8 cellular contexts compared by ENCODE assay signal in the genomic region with DNA sequence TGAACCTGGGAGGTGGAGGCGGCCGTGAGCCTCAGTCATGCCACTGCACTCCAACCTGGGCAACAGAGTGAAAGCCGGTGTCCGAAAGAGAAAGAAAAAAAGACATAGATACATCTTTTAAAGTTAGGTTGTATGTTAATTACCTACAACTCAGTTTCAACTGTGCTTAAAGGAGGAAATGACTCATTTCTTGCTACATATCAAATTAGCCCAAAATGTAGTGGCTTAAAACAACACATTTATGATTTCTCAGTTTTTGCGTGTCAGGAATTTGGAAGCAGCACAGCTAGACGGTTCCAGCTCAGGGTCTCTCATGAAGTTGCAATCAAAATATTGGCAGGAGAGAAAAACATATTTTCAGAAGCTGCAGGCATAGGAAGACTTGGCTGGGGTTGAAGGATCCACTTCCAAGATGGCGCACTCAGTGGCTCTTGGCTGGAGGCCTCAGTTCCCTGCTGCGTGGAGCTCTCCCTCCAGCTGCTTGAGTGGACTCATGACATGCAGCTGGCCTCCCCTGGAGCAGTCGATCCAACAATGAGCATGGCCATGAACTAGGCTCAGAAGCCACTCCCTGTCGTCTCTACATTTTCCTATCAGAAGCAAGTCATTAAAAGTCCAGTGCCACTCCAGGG. TPM values are rescaled to one million over a fixed set of nuclear protein-coding genes. Genes with fewer than 3 reads are reported as not detected.
DNase-seq lines count a peak whose midpoint lies in the region; ATAC-seq, FAIRE-seq and TF ChIP-seq lines count a peak whose summit lies in the region.

No MANE protein-coding gene starts in this region.

- peak overlapping the region; percentile 62 for H3K27ac ChIP-seq in CD8-positive, alpha-beta memory T cell (ENCODE audit: low read depth, low read length)
- peak overlapping the region; percentile 39 to 69 for H3K27ac ChIP-seq in aorta (ENCODE audit: low read depth in 1 of 2, low read length in 2 of 2)

- no peaks in the 10 kb centered on the region for H3K27me3 ChIP-seq in CD8-positive, alpha-beta memory T cell (ENCODE audit: insufficient read depth, low read length, poor library complexity, severe bottlenecking)
- H3K27me3 ChIP-seq in bronchial epithelial cell (ENCODE audit: control insufficient read depth, insufficient read depth, low read length) (no peaks in the 10 kb centered on the region), aorta (ENCODE audit: control insufficient read depth in 1 of 2, insufficient read depth in 2 of 2, low read length in 1 of 2) (no peaks in the 10 kb centered on the region)

- peaks cover 11 to 21% (median 14%) of the 10 kb centered on the region in 3 donors for H3K36me3 Mint-ChIP-seq in CD8-positive, alpha-beta memory T cell
- peaks cover 33% of the 10 kb centered on the region for H3K36me3 Mint-ChIP-seq in mesothelial cell of epicardium

- peak overlapping the region; percentile 4 for H3K4me3 ChIP-seq in CD8-positive, alpha-beta memory T cell (ENCODE audit: low read length)
- H3K4me3 ChIP-seq in bronchial epithelial cell (ENCODE audit: low read depth, low read length): no peak overlapping the region
- no peak overlapping the region for H3K4me3 ChIP-seq in aorta (ENCODE audit: low read length in 2 of 2)

- H3K4me3 Mint-ChIP-seq in CD8-positive, alpha-beta memory T cell: peak overlapping the region; percentile 14 to 82 (median 76)
- H3K4me3 Mint-ChIP-seq in mesothelial cell of epicardium: no peak overlapping the region

- 30 to 39% methylated on average over 10 of the region's 10 CpGs for WGBS in aorta, 2 donors

- peak; percentile 48 for ATAC-seq in GM21529 (IDR thresholded peaks at IDR 0.05; ENCODE audit: unreplicated experiment)
- ATAC-seq in aorta (ENCODE audit: low FRiP score): peak; percentile 53

- H3K4me1 ChIP-seq in CD8-positive, alpha-beta memory T cell (ENCODE audit: insufficient read depth, low read length): peaks cover 45% of the 10 kb centered on the region
- H3K4me1 ChIP-seq in aorta (ENCODE audit: control insufficient read depth in 1 of 2, insufficient read depth in 2 of 2, low read length in 2 of 2): peaks cover 0 to 2% of the 10 kb centered on the region in 2 donors

- H3K36me3 ChIP-seq in CD8-positive, alpha-beta memory T cell (ENCODE audit: insufficient read depth, low read length): peaks cover 6% of the 10 kb centered on the region
- H3K36me3 ChIP-seq in bronchial epithelial cell (ENCODE audit: control insufficient read depth, insufficient read depth, low read length) (peaks cover 25% of the 10 kb centered on the region), aorta (ENCODE audit: control insufficient read depth in 1 of 2, insufficient read depth in 2 of 2, low read length in 1 of 2) (no peaks in the 10 kb centered on the region)

- TF ChIP-seq CTCF in bronchial epithelial cell (IDR thresholded peaks at IDR 0.05; ENCODE audit: insufficient read depth, low read length, severe bottlenecking) (no peak), mesothelial cell of epicardium (IDR thresholded peaks at IDR 0.05; ENCODE audit: unreplicated experiment) (no peak)

- intact Hi-C loops in aorta (cut with DNase I): no loop called here

- no peaks in the 10 kb centered on the region for H3K27me3 Mint-ChIP-seq in CD8-positive, alpha-beta memory T cell
- no peaks in the 10 kb centered on the region for H3K27me3 Mint-ChIP-seq in mesothelial cell of epicardium (ENCODE audit: low read depth)

- peak in 1 of 5 donors; percentile 26 for DNase-seq in CD8-positive, alpha-beta memory T cell
- DNase-seq in OCI-M1 (lab: John Stamatoyannopoulos, UW) (peak; percentile 46), bronchial epithelial cell (ENCODE audit: low read depth) (peak; percentile 61), mesothelial cell of epicardium (ENCODE audit: low spot score in 2 of 2, unreplicated experiment in 2 of 2) (no peak), aorta (peak in 1 of 2 donors; percentile 74), NCI-H1436 (lab: John Stamatoyannopoulos, UW) (no peak), NCI-H2081 treated with DMSO at 0.1 percent for 48 hours (lab: John Stamatoyannopoulos, UW) (no peak)

- peaks cover 41 to 59% (median 54%) of the 10 kb centered on the region in 3 donors for H3K4me1 Mint-ChIP-seq in CD8-positive, alpha-beta memory T cell
- peaks cover 12% of the 10 kb centered on the region for H3K4me1 Mint-ChIP-seq in mesothelial cell of epicardium

- CTCF ChIA-PET in CD8-positive, alpha-beta memory T cell (lab: Charles Lee): interaction anchor here (4.0 kb wide), 1 partner anchor 62 kb away, joined by 32 read pairs; no protein-coding TSS in a partner anchor

- no peaks in the 10 kb centered on the region for H3K9me3 ChIP-seq in CD8-positive, alpha-beta memory T cell (ENCODE audit: low read length)
- H3K9me3 ChIP-seq in aorta (ENCODE audit: control insufficient read depth, low read length): no peaks in the 10 kb centered on the region

- no peak for FAIRE-seq in bronchial epithelial cell (lab: Jason Lieb, UNC)

- peaks cover 0 to 4% (median 0%) of the 10 kb centered on the region in 5 donors for H3K9me3 Mint-ChIP-seq in CD8-positive, alpha-beta memory T cell
- H3K9me3 Mint-ChIP-seq in mesothelial cell of epicardium: peaks cover 4% of the 10 kb centered on the region

- POLR2A ChIA-PET in CD8-positive, alpha-beta memory T cell (lab: Charles Lee): interaction anchor here (0.6 to 1.1 kb wide), 4 partner anchors 30 to 876 kb away, joined by 3 read pairs; no protein-coding TSS in a partner anchor

- peak overlapping the region; percentile 90 to 98 (median 96) for H3K27ac Mint-ChIP-seq in CD8-positive, alpha-beta memory T cell
- H3K27ac Mint-ChIP-seq in mesothelial cell of epicardium: peak overlapping the region; percentile 75

RNA-seq across cellular contexts. Expression of a gene that starts 7.1 kb away (rescaled TPM):
- 10 to 100 TPM; 27.7 to 35.1 TPM for total RNA-seq in CD8-positive, alpha-beta memory T cell
- polyA plus RNA-seq in CD8-positive, alpha-beta memory T cell: 8.2 TPM
- total RNA-seq in bronchial epithelial cell (72.7 and 109 TPM in 2 replicates), mesothelial cell of epicardium (89.5 to 99.2 TPM (median 95.1 TPM) in 3 replicates), aorta (10 to 100 TPM; 50.4 to 94.0 TPM)
- polyA plus RNA-seq in aorta: 1 to 10 TPM; 3.4 to 9.5 TPM

RNA-seq across cellular contexts. Expression of a gene that starts 59.3 kb away (rescaled TPM):
- 10 to 100 TPM; 35.3 to 37.2 TPM for total RNA-seq in CD8-positive, alpha-beta memory T cell
- not detected for polyA plus RNA-seq in CD8-positive, alpha-beta memory T cell
- 1.6 and 1.7 TPM in 2 replicates for total RNA-seq in bronchial epithelial cell
- 16.3 to 22.0 TPM (median 20.6 TPM) in 3 replicates for total RNA-seq in mesothelial cell of epicardium
- 1 to 10 TPM; 1.1 to 2.9 TPM for total RNA-seq in aorta
- polyA plus RNA-seq in aorta: 1 to 10 TPM in 1 of 2 donors, under 1 TPM in 1; 0.43 to 1.0 TPM

Comparison
In these comparisons a context has a peak if more than half of its experiments do, and no peak if none do; other contexts are left out.
1. DNase-seq: peak in OCI-M1 (single experiment) and bronchial epithelial cell (single experiment); none in mesothelial cell of epicardium (0 of 2), NCI-H1436 (single experiment) and NCI-H2081 treated with DMSO at 0.1 percent for 48 hours (single experiment).